Comparison of ENCODE assay signal across 27 cellular contexts in the genomic region with DNA sequence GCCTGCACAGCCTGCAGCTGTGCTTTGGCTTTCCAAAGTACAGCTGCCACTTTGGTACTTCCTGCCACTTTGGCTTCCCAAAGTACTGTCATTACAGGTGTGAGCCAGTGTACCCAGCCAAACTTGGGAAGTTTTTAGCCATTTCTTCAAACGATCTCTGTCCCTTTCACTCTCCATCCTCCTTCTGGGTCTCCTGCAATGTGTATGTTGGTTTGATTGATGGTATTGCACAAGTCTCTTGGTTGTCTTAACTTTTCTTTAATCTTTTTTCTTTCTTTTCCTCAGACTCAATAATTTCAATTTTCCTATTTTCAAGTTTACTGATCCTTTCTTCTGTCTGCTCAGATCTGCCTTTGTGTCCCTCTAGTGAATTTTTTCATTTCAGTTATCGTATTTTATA.
"Had no signal": no experiment of that assay in that cellular context is flagged by ENCODE, and none has a peak within 500 bp of the region (broad histone marks: within the 10 kb centered on the region; RNA-seq: fewer than 3 reads in every experiment).

No MANE protein-coding gene starts in this region.

- H3K27me3 ChIP-seq: colonic mucosa, dorsolateral prefrontal cortex, esophagus muscularis mucosa, esophagus squamous epithelium, foreskin keratinocyte, gastrocnemius medialis, gastroesophageal sphincter, heart left ventricle had no signal

- H3K36me3 ChIP-seq: colonic mucosa, esophagus muscularis mucosa, esophagus squamous epithelium, gastrocnemius medialis, gastroesophageal sphincter, heart left ventricle, heart right ventricle had no signal

- H3K27ac ChIP-seq: colonic mucosa, coronary artery, dorsolateral prefrontal cortex, epithelial cell of prostate, esophagus muscularis mucosa, esophagus squamous epithelium, foreskin keratinocyte, gastrocnemius medialis, gastroesophageal sphincter, heart left ventricle, heart right ventricle had no signal

- FAIRE-seq: colon, endothelial cell of umbilical vein, frontal cortex had no signal

- H3K4me3 ChIP-seq: colonic mucosa, coronary artery, dorsolateral prefrontal cortex, esophagus muscularis mucosa, esophagus squamous epithelium, gastrocnemius medialis, gastroesophageal sphincter, heart left ventricle, heart right ventricle had no signal

- ATAC-seq: effector memory CD8-positive, alpha-beta T cell; esophagus mucosa; foreskin keratinocyte; gastrocnemius medialis; gastroesophageal sphincter; heart left ventricle; heart right ventricle had no signal

- DNase-seq: colonic mucosa; cortex of kidney; dermis blood vessel endothelial cell; dorsolateral prefrontal cortex; effector CD4-positive, alpha-beta T cell; effector CD8-positive, alpha-beta T cell; effector memory CD4-positive, alpha-beta T cell; effector memory CD8-positive, alpha-beta T cell; endodermal cell; erythroblast; esophagus squamous epithelium; foreskin fibroblast; foreskin keratinocyte; foreskin melanocyte; gastrocnemius medialis; glutamatergic neuron; head of caudate nucleus; heart left ventricle; heart right ventricle had no signal

- H3K9me3 ChIP-seq: colonic mucosa, gastrocnemius medialis had no signal

- H3K4me1 ChIP-seq: colonic mucosa, esophagus muscularis mucosa, esophagus squamous epithelium, foreskin keratinocyte, gastrocnemius medialis, gastroesophageal sphincter, heart left ventricle, heart right ventricle had no signal
